In the genomic region with DNA sequence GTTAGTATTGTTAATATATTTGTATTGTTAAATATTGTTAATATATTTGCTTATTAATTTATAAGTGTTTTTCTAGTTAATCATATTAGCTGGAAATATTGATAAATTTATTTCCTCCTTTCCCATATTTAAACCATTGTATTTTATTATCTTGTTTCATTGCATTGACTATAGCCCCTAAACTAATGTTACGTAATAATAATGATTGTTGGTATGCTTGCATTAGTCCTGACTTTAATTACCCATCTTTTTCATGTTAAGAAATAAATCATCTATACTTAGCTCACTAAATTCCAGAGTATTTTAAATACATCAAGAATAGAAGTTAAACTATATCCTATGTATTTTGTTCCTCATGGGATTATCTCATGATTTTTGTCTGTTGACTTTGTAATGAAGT, we compare ENCODE assay signal across 24 cellular contexts.
"Had no signal": no experiment of that assay in that cellular context is flagged by ENCODE, and none has a peak within 500 bp of the region (broad histone marks: within the 10 kb centered on the region; RNA-seq: fewer than 3 reads in every experiment).

No MANE protein-coding gene starts in this region.

- FAIRE-seq: endothelial cell of umbilical vein had no signal

- H3K4me3 ChIP-seq: colonic mucosa, coronary artery, dorsolateral prefrontal cortex, esophagus muscularis mucosa, esophagus squamous epithelium, gastrocnemius medialis, gastroesophageal sphincter, heart left ventricle, heart right ventricle had no signal

- H3K36me3 ChIP-seq: colonic mucosa, esophagus muscularis mucosa, esophagus squamous epithelium, gastrocnemius medialis, gastroesophageal sphincter, heart left ventricle, heart right ventricle had no signal

- H3K4me1 ChIP-seq: colonic mucosa, esophagus muscularis mucosa, esophagus squamous epithelium, gastrocnemius medialis, gastroesophageal sphincter, heart left ventricle, heart right ventricle had no signal

- ATAC-seq: effector memory CD8-positive, alpha-beta T cell; esophagus mucosa; foreskin keratinocyte; gastrocnemius medialis; gastroesophageal sphincter had no signal

- H3K9me3 ChIP-seq: colonic mucosa, esophagus muscularis mucosa, esophagus squamous epithelium, gastrocnemius medialis, gastroesophageal sphincter had no signal

- H3K27ac ChIP-seq: colonic mucosa, coronary artery, dorsolateral prefrontal cortex, epithelial cell of prostate, esophagus muscularis mucosa, esophagus squamous epithelium, foreskin keratinocyte, gastrocnemius medialis, gastroesophageal sphincter, heart left ventricle, heart right ventricle had no signal

- H3K27me3 ChIP-seq: colonic mucosa, dorsolateral prefrontal cortex, esophagus muscularis mucosa, esophagus squamous epithelium, foreskin keratinocyte, gastrocnemius medialis, gastroesophageal sphincter, heart left ventricle, heart right ventricle had no signal

- DNase-seq: colonic mucosa; cortex of kidney; dermis blood vessel endothelial cell; dorsolateral prefrontal cortex; effector CD4-positive, alpha-beta T cell; effector CD8-positive, alpha-beta T cell; effector memory CD4-positive, alpha-beta T cell; effector memory CD8-positive, alpha-beta T cell; endodermal cell; esophagus squamous epithelium; foreskin fibroblast; foreskin keratinocyte; foreskin melanocyte; gastrocnemius medialis; glutamatergic neuron; head of caudate nucleus; heart left ventricle; heart right ventricle had no signal
